ENCODE assay signal across 1 cellular context in genomic region chr1:31487143-31487542, GRCh38.
TF ChIP-seq lines count a peak whose summit lies in the region.

No MANE protein-coding gene starts in this region.

TF ChIP-seq in A549, 52 proteins besides CTCF, POLR2A, EP300 and RAD21 (continued from another document):
- TF ChIP-seq MAX (IDR thresholded peaks at IDR 0.05) (no peak), KDM1A (IDR thresholded peaks at IDR 0.05; ENCODE audit: low read depth) (no peak), ESRRA (IDR thresholded peaks at IDR 0.05; ENCODE audit: borderline replicate concordance, low read length) (no peak), BCL3 (IDR thresholded peaks at IDR 0.05) (no peak), BHLHE40 (IDR thresholded peaks at IDR 0.05; ENCODE audit: low read depth, low read length) (no peak)
